21 cellular contexts compared by ENCODE assay signal in the genomic region with DNA sequence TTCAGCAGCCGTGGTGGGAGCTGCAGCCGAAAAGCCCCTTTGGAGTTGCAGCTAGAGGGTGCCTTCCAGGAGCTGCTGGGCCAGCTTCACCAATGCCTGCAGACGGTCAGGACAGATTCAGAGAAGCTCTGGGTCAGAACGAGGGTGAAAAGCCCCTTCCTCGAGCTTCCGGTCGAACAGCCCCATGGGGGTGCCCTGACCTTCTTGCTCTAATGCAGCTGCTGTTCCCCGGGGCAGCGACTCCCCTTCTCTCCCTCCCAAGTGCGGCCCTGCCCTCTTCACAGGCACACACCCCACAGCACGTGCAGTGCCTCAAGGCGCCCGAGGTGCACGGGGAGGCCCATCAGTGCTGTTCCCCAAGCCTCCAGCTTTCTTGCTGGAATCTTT. TPM values are rescaled to one million over a fixed set of nuclear protein-coding genes. Genes with fewer than 3 reads are reported as not detected.
DNase-seq lines count a peak whose midpoint lies in the region; ATAC-seq, FAIRE-seq and TF ChIP-seq lines count a peak whose summit lies in the region.
"Had no signal": no experiment of that assay in that cellular context is flagged by ENCODE, and none has a peak within 500 bp of the region (broad histone marks: within the 10 kb centered on the region; RNA-seq: fewer than 3 reads in every experiment).

No MANE protein-coding gene starts in this region.

- 0 out of 2 replicates have a peak, but pooled peaks have one; percentile 39 for TF ChIP-seq POLR2A in GM12878 (IDR thresholded peaks at IDR 0.05; ENCODE audit: low read depth, low read length)

- peak overlapping the region; percentile 82 for H3K27ac ChIP-seq in GM12878 (ENCODE audit: control insufficient read depth, insufficient read depth)
- H3K27ac ChIP-seq in colonic mucosa: no peak overlapping the region
- H3K27ac ChIP-seq: dorsolateral prefrontal cortex, HL-60 had no signal

- DNase-seq in activated CD4-positive, alpha-beta T cell treated with anti-CD3 and anti-CD28 coated beads, Interleukin-2, amount 10 ng/mL, durations not matched to agents 24 days and 14 days: no peak
- DNase-seq in activated CD4-positive, alpha-beta T cell treated with anti-CD3 and anti-CD28 coated beads for 4 hours: no peak
- DNase-seq in GM06990 (ENCODE audit: extremely low read depth, insufficient read length): peak; percentile 57
- DNase-seq in GM12878 (ENCODE audit: low read depth, low spot score): no peak
- no peak for DNase-seq in neural crest cell (ENCODE audit: low read depth, low spot score)
- DNase-seq in colonic mucosa: no peak
- DNase-seq in GM10248 (ENCODE audit: extremely low spot score): no peak
- DNase-seq in NCI-H446 treated with DMSO at 0.1 percent for 48 hours (lab: John Stamatoyannopoulos, UW): no peak
- DNase-seq: activated B cell treated with CpG ODN at 0.5 μM for 24 hours, HFFc6, Karpas-422, NCI-H1436 treated with DMSO at 0.1 percent for 48 hours, NCI-H510A treated with DMSO at 0.1 percent for 48 hours, T-cell had no signal

- H3K27ac Mint-ChIP-seq in activated CD4-positive, alpha-beta T cell treated with anti-CD3 and anti-CD28 coated beads, Interleukin-2, amount 10 ng/mL, durations not matched to agents 24 days and 14 days: peak overlapping the region; percentile 20
- H3K27ac Mint-ChIP-seq in neural crest cell (ENCODE audit: unreplicated experiment): peak overlapping the region; percentile 75
- H3K27ac Mint-ChIP-seq: HFFc6, progenitor cell of endocrine pancreas had no signal

- H3K4me2 ChIP-seq in GM12878 (ENCODE audit: control insufficient read depth, insufficient read depth): peak overlapping the region; percentile 89

- POLR2A ChIA-PET in GM12878 (lab: Charles Lee): interaction anchor here (0.5 to 6.0 kb wide), 15 partner anchors 10 to 176 kb away, joined by 3 to 86 read pairs (median 11); partner anchors contain the start of genes BET1L, IFITM1 and RIC8A
- POLR2A ChIA-PET in GM10248 (lab: Yijun Ruan, JAX): interaction anchor here (1.0 kb wide), 1 partner anchor 25 kb away, joined by 6 read pairs; no protein-coding TSS in a partner anchor

- H4K20me1 ChIP-seq in GM12878 (ENCODE audit: control insufficient read depth, insufficient read depth): no peaks in the 10 kb centered on the region

- peaks cover 3% of the 10 kb centered on the region for H3K36me3 Mint-ChIP-seq in activated CD4-positive, alpha-beta T cell treated with anti-CD3 and anti-CD28 coated beads, Interleukin-2, amount 10 ng/mL, durations not matched to agents 24 days and 14 days (ENCODE audit: low read depth)
- H3K36me3 Mint-ChIP-seq in neural crest cell (ENCODE audit: low read depth): no peaks in the 10 kb centered on the region
- H3K36me3 Mint-ChIP-seq: T-cell had no signal

- in situ Hi-C loops in GM12878 (cut with MboI): no loop called here

- CTCF ChIA-PET in GM12878 (lab: Yijun Ruan, JAX) (interaction anchor here (0.8 to 5.4 kb wide), 11 partner anchors 10 to 119 kb away, joined by 3 to 43 read pairs (median 11); partner anchors contain the start of genes IFITM2 and PTDSS2), GM10248 (lab: Yijun Ruan, JAX) (interaction anchor here (0.7 to 2.0 kb wide), 4 partner anchors 13 to 80 kb away, joined by 3 to 6 read pairs (median 3); no protein-coding TSS in a partner anchor)

- WGBS in GM12878 (ENCODE audit: insufficient coverage, insufficient replicate concordance, low lambda C conversion rate, missing lambda C conversion rate): 16% methylated on average over 14 of the region's 14 CpGs

- H3K27me3 ChIP-seq in GM06990 (replicated peaks; ENCODE audit: control insufficient read depth, insufficient read depth, low read length) (no peaks in the 10 kb centered on the region), GM12878 (replicated peaks in 1 of 2; ENCODE audit: control insufficient read depth in 2 of 2, insufficient read depth in 2 of 2, low read length in 1 of 2) (no peaks in the 10 kb centered on the region), colonic mucosa (no peaks in the 10 kb centered on the region)
- H3K27me3 ChIP-seq: Peyer's patch had no signal

- FAIRE-seq in GM12878 (lab: Jason Lieb, UNC): no peak
- FAIRE-seq: A204.1 had no signal

- H3K4me1 ChIP-seq in GM12878 (ENCODE audit: control insufficient read depth, insufficient read depth, low read length) (peaks cover 51% of the 10 kb centered on the region), colonic mucosa (peaks cover 5% of the 10 kb centered on the region)

- SMC1A ChIA-PET in GM12878 (lab: Charles Lee; ENCODE audit: uncharacterized antibody, unreplicated experiment): interaction anchor here (0.9 to 4.5 kb wide), 11 partner anchors 10 to 92 kb away, joined by 3 to 44 read pairs (median 13); no protein-coding TSS in a partner anchor

- BruUV-seq in GM12878 (replicated peaks; lab: Mats Ljungman, UMichigan): no TSS peak

- H3K4me3 ChIP-seq in GM06990 (replicated peaks; ENCODE audit: low read depth, low read length) (no peak overlapping the region), GM12878 (no peak overlapping the region), colonic mucosa (no peak overlapping the region)
- H3K4me3 ChIP-seq: dorsolateral prefrontal cortex had no signal

- H3K9me3 ChIP-seq in GM12878 (replicated peaks; ENCODE audit: control insufficient read depth, insufficient read depth, low read length) (peaks cover 5% of the 10 kb centered on the region; the same call in 2 of the 3 replicates), colonic mucosa (no peaks in the 10 kb centered on the region)
- H3K9me3 ChIP-seq: Peyer's patch had no signal

- intact Hi-C loops in activated CD4-positive, alpha-beta T cell treated with anti-CD3 and anti-CD28 coated beads, Interleukin-2, amount 10 ng/mL, durations not matched to agents 24 days and 14 days (cut with micrococcal nuclease): no loop called here
- intact Hi-C loops in GM12878 (cut with micrococcal nuclease; ENCODE audit: unreplicated experiment): loop anchor here (2.0 kb wide), 1 partner anchor 15 kb away; the partner anchor contains the start of gene IFITM1
- intact Hi-C loops in colonic mucosa (cut with DNase I): no loop called here

- peak overlapping the region; percentile 69 for H3K4me3 Mint-ChIP-seq in activated CD4-positive, alpha-beta T cell treated with anti-CD3 and anti-CD28 coated beads, Interleukin-2, amount 10 ng/mL, durations not matched to agents 24 days and 14 days
- no peak overlapping the region for H3K4me3 Mint-ChIP-seq in neural crest cell
- H3K4me3 Mint-ChIP-seq: HFFc6 had no signal

- RAD21 ChIA-PET in GM12878 (lab: Charles Lee; ENCODE audit: unreplicated experiment): interaction anchor here (0.5 to 5.2 kb wide), 12 partner anchors 10 to 123 kb away, joined by 3 to 68 read pairs (median 6); partner anchors contain the start of genes BET1L and RIC8A

- H3K9ac ChIP-seq in GM12878 (ENCODE audit: control insufficient read depth, insufficient read depth, low read length): peak overlapping the region; percentile 44; the same call in 1 of the 2 replicates
- H3K9ac ChIP-seq in colonic mucosa (ENCODE audit: low read depth in 2 of 2, low read length in 2 of 2): no peak overlapping the region

- H2AFZ ChIP-seq in GM12878 (ENCODE audit: control insufficient read depth, low read depth, low read length): 0 out of 2 replicates have a peak overlapping the region, but pooled peaks have one; percentile 10

- TF ChIP-seq CTCF in GM06990 (IDR thresholded peaks at IDR 0.05; ENCODE audit: insufficient read depth, low read length, poor library complexity, severe bottlenecking) (no peak), GM12878 (IDR thresholded peaks at IDR 0.05 in 2 of 3, conservative IDR thresholded peaks at IDR 0.05 in 1 of 3; ENCODE audit: control insufficient read depth in 2 of 3, extremely low read depth in 1 of 3, insufficient read depth in 1 of 3, low read depth in 3 of 3, low read length in 3 of 3) (no peak), neural crest cell (conservative IDR thresholded peaks at IDR 0.05) (no peak), colonic mucosa (IDR thresholded peaks at IDR 0.05) (no peak), GM10248 (IDR thresholded peaks at IDR 0.05; ENCODE audit: control extremely low read depth, extremely low read depth, low read depth, missing control alignments) (no peak)

- no peaks in the 10 kb centered on the region for H3K36me3 ChIP-seq in GM06990 (ENCODE audit: control insufficient read depth, insufficient read depth, low read length)
- H3K36me3 ChIP-seq in GM12878 (ENCODE audit: control insufficient read depth in 2 of 2, insufficient read depth in 2 of 2, low read length in 1 of 2): no peaks in the 10 kb centered on the region
- H3K36me3 ChIP-seq in colonic mucosa: no peaks in the 10 kb centered on the region
- H3K36me3 ChIP-seq: Peyer's patch had no signal

- TF ChIP-seq EP300 in GM12878 (IDR thresholded peaks at IDR 0.05; ENCODE audit: borderline replicate concordance in 1 of 2, control insufficient read depth in 1 of 2, low read depth in 2 of 2, low read length in 2 of 2): no peak

- H3K9me3 Mint-ChIP-seq in activated CD4-positive, alpha-beta T cell treated with anti-CD3 and anti-CD28 coated beads, Interleukin-2, amount 10 ng/mL, durations not matched to agents 24 days and 14 days: no peaks in the 10 kb centered on the region
- H3K9me3 Mint-ChIP-seq in neural crest cell: no peaks in the 10 kb centered on the region
- H3K9me3 Mint-ChIP-seq: activated B cell treated with CpG ODN at 0.5 μM for 24 hours, HFFc6, T-cell had no signal

- H3K4me1 Mint-ChIP-seq in activated CD4-positive, alpha-beta T cell treated with anti-CD3 and anti-CD28 coated beads, Interleukin-2, amount 10 ng/mL, durations not matched to agents 24 days and 14 days: peaks cover 47% of the 10 kb centered on the region
- peaks cover 44% of the 10 kb centered on the region for H3K4me1 Mint-ChIP-seq in neural crest cell

- H3K79me2 ChIP-seq in GM12878 (ENCODE audit: control insufficient read depth, insufficient read depth, low read length): peaks cover 4% of the 10 kb centered on the region

- ATAC-seq in GM12878: peak; percentile 29
- ATAC-seq: left colon had no signal

- TF ChIP-seq RAD21 in GM12878 (IDR thresholded peaks at IDR 0.05; ENCODE audit: insufficient read depth, low read depth, low read length): no peak

- no peaks in the 10 kb centered on the region for H3K27me3 Mint-ChIP-seq in activated CD4-positive, alpha-beta T cell treated with anti-CD3 and anti-CD28 coated beads, Interleukin-2, amount 10 ng/mL, durations not matched to agents 24 days and 14 days
- H3K27me3 Mint-ChIP-seq in neural crest cell (ENCODE audit: low read depth): no peaks in the 10 kb centered on the region
- H3K27me3 Mint-ChIP-seq: activated B cell treated with CpG ODN at 0.5 μM for 24 hours, T-cell had no signal

RNA-seq across cellular contexts. Expression of gene IFITM3, which starts 9.6 kb away (rescaled TPM):
- 5.0 and 6.0 TPM in 2 replicates for total RNA-seq in activated CD4-positive, alpha-beta T cell treated with anti-CD3 and anti-CD28 coated beads, Interleukin-2, amount 10 ng/mL, durations not matched to agents 24 days and 14 days
- 0.61 TPM in 1 of 2 replicates, not detected in the other for total RNA-seq in GM12878 (2013; cell fraction: nucleolus; rRNA removed)
- total RNA-seq in GM12878 (2014; rRNA removed): 0.33 and 1.3 TPM in 2 replicates
- 0.54 and 0.88 TPM in 2 replicates for total RNA-seq in GM12878 (2014; rRNA removed; fragmentation: Illumina TruSeq; extraction: Trizol)
- 2.5 and 3.0 TPM in 2 replicates for total RNA-seq in GM12878 (2021)
- 2.3 TPM for polyA plus RNA-seq in GM12878 (2011; ENCODE audit: low read depth)
- polyA plus RNA-seq in GM12878 (2011; rRNA removed): 0.58 and 0.98 TPM in 2 replicates
- polyA plus RNA-seq in GM12878 (2011; cell fraction: cytosol; rRNA removed): 0.54 and 1.2 TPM in 2 replicates
- polyA plus RNA-seq in GM12878 (2011; cell fraction: nucleus; rRNA removed): 1.2 and 1.6 TPM in 2 replicates
- polyA plus RNA-seq in GM12878 (2012): 2.1 and 2.4 TPM in 2 replicates
- 1.5 TPM in 1 of 2 replicates, not detected in the other for polyA plus RNA-seq in GM12878 (2014; fragmentation: Illumina TruSeq; extraction: Trizol)
- 1 to 10 TPM; 2.1 to 2.3 TPM for polyA plus RNA-seq in GM12878 (2014; fragmentation: Nextera tagmentation; extraction: Ambion mirVana)
- polyA plus RNA-seq in GM12878 (2014; rRNA removed): 0.77 and 1.8 TPM in 2 replicates
- polyA plus RNA-seq in GM12878 (2016; fragmentation: Nextera tagmentation; extraction: Ambion mirVana): 1 to 10 TPM; 2.2 to 3.6 TPM
- not detected in 2 replicates for polyA minus RNA-seq in GM12878 (2011; rRNA and poly(A)+ RNA removed)
- polyA minus RNA-seq in GM12878 (2011; cell fraction: cytosol; rRNA and poly(A)+ RNA removed): 3.7 and 7.7 TPM in 2 replicates
- polyA minus RNA-seq in GM12878 (2011; cell fraction: nucleus; rRNA and poly(A)+ RNA removed): 0.97 and 1.3 TPM in 2 replicates
- 156 and 165 TPM in 2 replicates for total RNA-seq in neural crest cell
- 100 to 1,000 TPM; 132 to 160 TPM for total RNA-seq in colonic mucosa

RNA-seq across cellular contexts. Expression of gene IFITM1, which starts 16.5 kb away (rescaled TPM):
- 241 and 256 TPM in 2 replicates for total RNA-seq in activated CD4-positive, alpha-beta T cell treated with anti-CD3 and anti-CD28 coated beads, Interleukin-2, amount 10 ng/mL, durations not matched to agents 24 days and 14 days
- total RNA-seq in GM12878 (2013; cell fraction: nucleolus; rRNA removed): 166 and 177 TPM in 2 replicates
- total RNA-seq in GM12878 (2014; rRNA removed) (543 and 574 TPM in 2 replicates), GM12878 (2014; rRNA removed; fragmentation: Illumina TruSeq; extraction: Trizol) (485 and 549 TPM in 2 replicates), GM12878 (2021) (396 and 453 TPM in 2 replicates), neural crest cell (2.0 and 2.3 TPM in 2 replicates), colonic mucosa (100 to 1,000 TPM in 1 of 2 donors, 10 to 100 TPM in 1; 63.3 to 101 TPM)
- 839 TPM for polyA plus RNA-seq in GM12878 (2011; ENCODE audit: low read depth)
- polyA plus RNA-seq in GM12878 (2011; rRNA removed) (240 and 671 TPM in 2 replicates), GM12878 (2014; fragmentation: Illumina TruSeq; extraction: Trizol) (491 and 1,007 TPM in 2 replicates), GM12878 (2014; fragmentation: Nextera tagmentation; extraction: Ambion mirVana) (1,000 to 10,000 TPM; 1,771 to 2,788 TPM), GM12878 (2014; rRNA removed) (864 and 887 TPM in 2 replicates), GM12878 (2016; fragmentation: Nextera tagmentation; extraction: Ambion mirVana) (100 to 1,000 TPM; 456 to 479 TPM)
- 1,141 and 1,225 TPM in 2 replicates for polyA plus RNA-seq in GM12878 (2011; cell fraction: cytosol; rRNA removed)
- polyA plus RNA-seq in GM12878 (2011; cell fraction: nucleus; rRNA removed): 403 and 488 TPM in 2 replicates
- polyA plus RNA-seq in GM12878 (2012): 758 and 904 TPM in 2 replicates
- polyA minus RNA-seq in GM12878 (2011; rRNA and poly(A)+ RNA removed): 804 and 1,098 TPM in 2 replicates
- 178 and 190 TPM in 2 replicates for polyA minus RNA-seq in GM12878 (2011; cell fraction: cytosol; rRNA and poly(A)+ RNA removed)
- 183 and 217 TPM in 2 replicates for polyA minus RNA-seq in GM12878 (2011; cell fraction: nucleus; rRNA and poly(A)+ RNA removed)

RNA-seq across cellular contexts. Expression of gene IFITM2, which starts 22.7 kb away (rescaled TPM):
- 659 and 674 TPM in 2 replicates for total RNA-seq in activated CD4-positive, alpha-beta T cell treated with anti-CD3 and anti-CD28 coated beads, Interleukin-2, amount 10 ng/mL, durations not matched to agents 24 days and 14 days
- 32.0 and 32.3 TPM in 2 replicates for total RNA-seq in GM12878 (2013; cell fraction: nucleolus; rRNA removed)
- total RNA-seq in GM12878 (2014; rRNA removed) (267 and 271 TPM in 2 replicates), GM12878 (2014; rRNA removed; fragmentation: Illumina TruSeq; extraction: Trizol) (295 and 327 TPM in 2 replicates), GM12878 (2021) (676 and 768 TPM in 2 replicates), neural crest cell (55.0 and 67.2 TPM in 2 replicates), colonic mucosa (100 to 1,000 TPM in 1 of 2 donors, 10 to 100 TPM in 1; 74.1 to 115 TPM)
- 582 TPM for polyA plus RNA-seq in GM12878 (2011; ENCODE audit: low read depth)
- polyA plus RNA-seq in GM12878 (2011; rRNA removed) (116 and 205 TPM in 2 replicates), GM12878 (2014; fragmentation: Illumina TruSeq; extraction: Trizol) (422 and 741 TPM in 2 replicates), GM12878 (2014; fragmentation: Nextera tagmentation; extraction: Ambion mirVana) (1,000 to 10,000 TPM; 2,669 to 3,672 TPM), GM12878 (2014; rRNA removed) (611 and 755 TPM in 2 replicates), GM12878 (2016; fragmentation: Nextera tagmentation; extraction: Ambion mirVana) (100 to 1,000 TPM; 707 to 829 TPM)
- 159 and 247 TPM in 2 replicates for polyA plus RNA-seq in GM12878 (2011; cell fraction: cytosol; rRNA removed)
- polyA plus RNA-seq in GM12878 (2011; cell fraction: nucleus; rRNA removed): 40.7 and 48.7 TPM in 2 replicates
- 605 and 961 TPM in 2 replicates for polyA plus RNA-seq in GM12878 (2012)
- 67.7 and 77.6 TPM in 2 replicates for polyA minus RNA-seq in GM12878 (2011; rRNA and poly(A)+ RNA removed)
- polyA minus RNA-seq in GM12878 (2011; cell fraction: cytosol; rRNA and poly(A)+ RNA removed): 83.9 and 93.5 TPM in 2 replicates
- polyA minus RNA-seq in GM12878 (2011; cell fraction: nucleus; rRNA and poly(A)+ RNA removed): 31.3 and 51.8 TPM in 2 replicates

RNA-seq across cellular contexts. Expression of gene IFITM5, which starts 31.0 kb away (rescaled TPM):
- total RNA-seq in activated CD4-positive, alpha-beta T cell treated with anti-CD3 and anti-CD28 coated beads, Interleukin-2, amount 10 ng/mL, durations not matched to agents 24 days and 14 days: not detected in 2 replicates
- total RNA-seq in GM12878 (2013; cell fraction: nucleolus; rRNA removed): not detected in 2 replicates
- total RNA-seq in GM12878 (2014; rRNA removed): not detected in 2 replicates
- total RNA-seq in GM12878 (2014; rRNA removed; fragmentation: Illumina TruSeq; extraction: Trizol): not detected in 2 replicates
- not detected in 2 replicates for total RNA-seq in GM12878 (2021)
- not detected for polyA plus RNA-seq in GM12878 (2011; ENCODE audit: low read depth)
- not detected in 2 replicates for polyA plus RNA-seq in GM12878 (2011; rRNA removed)
- not detected in 2 replicates for polyA plus RNA-seq in GM12878 (2011; cell fraction: cytosol; rRNA removed)
- not detected in 2 replicates for polyA plus RNA-seq in GM12878 (2011; cell fraction: nucleus; rRNA removed)
- not detected in 2 replicates for polyA plus RNA-seq in GM12878 (2012)
- polyA plus RNA-seq in GM12878 (2014; fragmentation: Illumina TruSeq; extraction: Trizol): not detected in 2 replicates
- not detected for polyA plus RNA-seq in GM12878 (2014; fragmentation: Nextera tagmentation; extraction: Ambion mirVana)
- polyA plus RNA-seq in GM12878 (2014; rRNA removed): not detected in 2 replicates
- polyA plus RNA-seq in GM12878 (2016; fragmentation: Nextera tagmentation; extraction: Ambion mirVana): not detected
- polyA minus RNA-seq in GM12878 (2011; rRNA and poly(A)+ RNA removed): not detected in 2 replicates
- polyA minus RNA-seq in GM12878 (2011; cell fraction: cytosol; rRNA and poly(A)+ RNA removed): not detected in 2 replicates
- not detected in 2 replicates for polyA minus RNA-seq in GM12878 (2011; cell fraction: nucleus; rRNA and poly(A)+ RNA removed)
- not detected in 2 replicates for total RNA-seq in neural crest cell
- total RNA-seq in colonic mucosa: not detected
- total RNA-seq: activated B cell treated with CpG ODN at 0.5 μM for 24 hours, HFFc6, left colon, mucosa of gallbladder, Peyer's patch, progenitor cell of endocrine pancreas, T-cell had no signal

RNA-seq across cellular contexts. Expression of gene B4GALNT4, which starts 39.0 kb away (rescaled TPM):
- 3.9 and 4.1 TPM in 2 replicates for total RNA-seq in activated CD4-positive, alpha-beta T cell treated with anti-CD3 and anti-CD28 coated beads, Interleukin-2, amount 10 ng/mL, durations not matched to agents 24 days and 14 days
- 0.23 TPM in 1 of 2 replicates, not detected in the other for total RNA-seq in GM12878 (2013; cell fraction: nucleolus; rRNA removed)
- total RNA-seq in GM12878 (2014; rRNA removed) (0.06 and 1.4 TPM in 2 replicates), GM12878 (2014; rRNA removed; fragmentation: Illumina TruSeq; extraction: Trizol) (0.18 TPM in 1 of 2 replicates, not detected in the other), GM12878 (2021) (0.29 and 0.74 TPM in 2 replicates), neural crest cell (179 and 201 TPM in 2 replicates), colonic mucosa (1 to 10 TPM; 1.6 to 2.0 TPM)
- not detected for polyA plus RNA-seq in GM12878 (2011; ENCODE audit: low read depth)
- polyA plus RNA-seq in GM12878 (2011; rRNA removed) (not detected in 2 replicates), GM12878 (2014; fragmentation: Illumina TruSeq; extraction: Trizol) (0.04 TPM in 1 of 2 replicates, not detected in the other), GM12878 (2014; fragmentation: Nextera tagmentation; extraction: Ambion mirVana) (not detected), GM12878 (2014; rRNA removed) (0.16 and 0.82 TPM in 2 replicates), GM12878 (2016; fragmentation: Nextera tagmentation; extraction: Ambion mirVana) (not detected)
- polyA plus RNA-seq in GM12878 (2011; cell fraction: cytosol; rRNA removed): not detected in 2 replicates
- polyA plus RNA-seq in GM12878 (2011; cell fraction: nucleus; rRNA removed): 0.07 TPM in 1 of 2 replicates, not detected in the other
- 0.24 TPM in 1 of 2 replicates, not detected in the other for polyA plus RNA-seq in GM12878 (2012)
- polyA minus RNA-seq in GM12878 (2011; rRNA and poly(A)+ RNA removed): not detected in 2 replicates
- polyA minus RNA-seq in GM12878 (2011; cell fraction: cytosol; rRNA and poly(A)+ RNA removed): not detected in 2 replicates
- polyA minus RNA-seq in GM12878 (2011; cell fraction: nucleus; rRNA and poly(A)+ RNA removed): not detected in 2 replicates
- total RNA-seq: activated B cell treated with CpG ODN at 0.5 μM for 24 hours had no signal

Comparison
In these comparisons a context has a peak if more than half of its experiments do, and no peak if none do; other contexts are left out.
1. RNA of gene IFITM3, which starts 9.6 kb away (total RNA-seq): 132 to 160 TPM in colonic mucosa and 156 to 165 TPM in neural crest cell; 5.0 to 6.0 TPM in activated CD4-positive, alpha-beta T cell treated with anti-CD3 and anti-CD28 coated beads, Interleukin-2, amount 10 ng/mL, durations not matched to agents 24 days and 14 days and 0.33 to 3.0 TPM in GM12878; every median in the first group is over 10 times any median in the second.
2. RNA of gene IFITM1, which starts 16.5 kb away (total RNA-seq): 166 to 574 TPM in GM12878, 241 to 256 TPM in activated CD4-positive, alpha-beta T cell treated with anti-CD3 and anti-CD28 coated beads, Interleukin-2, amount 10 ng/mL, durations not matched to agents 24 days and 14 days and 63.3 to 101 TPM in colonic mucosa; 2.0 to 2.3 TPM in neural crest cell; every median in the first group is over 10 times any median in the second.